8 cellular contexts compared by ENCODE assay signal in the genomic region with DNA sequence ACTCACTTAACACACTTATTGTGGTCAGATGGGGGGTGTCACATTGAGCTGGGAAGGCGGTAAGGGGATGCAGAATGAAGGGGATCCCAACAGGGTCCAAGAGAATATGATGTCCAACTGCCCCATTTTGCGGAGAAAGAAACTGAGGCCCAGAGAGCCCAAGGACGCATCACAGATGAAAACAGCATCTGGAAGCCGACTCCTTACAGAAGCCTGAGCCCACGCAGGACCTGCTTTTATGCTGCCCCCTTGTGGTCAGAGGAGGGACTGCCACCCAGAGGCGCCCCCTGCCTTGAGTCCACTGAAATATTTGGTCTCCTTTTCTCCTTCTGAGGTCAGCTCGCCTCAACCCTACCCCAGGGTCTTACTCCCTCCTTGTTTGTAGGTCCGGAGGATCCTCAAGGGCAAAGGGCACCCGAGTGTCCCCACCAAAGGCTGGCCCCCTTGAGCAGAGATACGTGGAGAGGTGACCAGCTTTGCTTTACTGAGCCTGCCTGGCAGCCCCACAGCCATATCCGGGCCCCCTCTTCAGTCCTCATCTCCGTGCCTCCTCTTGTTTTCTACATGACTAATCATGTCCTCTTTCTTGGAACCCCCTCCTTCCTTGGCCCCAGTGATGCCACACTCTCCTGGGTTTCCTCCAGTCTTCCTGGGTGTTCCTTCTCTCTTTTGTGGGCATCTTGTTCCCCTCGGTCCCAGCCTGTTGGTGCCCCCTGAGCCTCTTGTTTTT. TPM values are rescaled to one million over a fixed set of nuclear protein-coding genes. Genes with fewer than 3 reads are reported as not detected.
DNase-seq lines count a peak whose midpoint lies in the region; ATAC-seq and TF ChIP-seq lines count a peak whose summit lies in the region.

No MANE protein-coding gene starts in this region.

- peaks cover 19% of the 10 kb centered on the region for H3K4me1 Mint-ChIP-seq in activated T-cell treated with anti-CD3 and anti-CD28 coated beads, Interleukin-2, amount 50 U/mL, for 4 hours (ENCODE audit: low read depth)

- H3K9me3 Mint-ChIP-seq in activated T-cell treated with anti-CD3 and anti-CD28 coated beads, Interleukin-2, amount 50 U/mL, for 4 hours: no peaks in the 10 kb centered on the region

- TF ChIP-seq CTCF in fibroblast of pulmonary artery (IDR thresholded peaks at IDR 0.05; ENCODE audit: low read length, missing control alignments): no peak

- no peak overlapping the region for H3K4me3 ChIP-seq in fibroblast of pulmonary artery (replicated peaks; ENCODE audit: low read depth, low read length)

- no peaks in the 10 kb centered on the region for H3K36me3 Mint-ChIP-seq in activated T-cell treated with anti-CD3 and anti-CD28 coated beads, Interleukin-2, amount 50 U/mL, for 4 hours (ENCODE audit: insufficient read depth)

- H3K27me3 Mint-ChIP-seq in activated T-cell treated with anti-CD3 and anti-CD28 coated beads, Interleukin-2, amount 50 U/mL, for 4 hours (ENCODE audit: low read depth): peaks cover 29% of the 10 kb centered on the region

- peak; percentile 56 for ATAC-seq in HG03354 (IDR thresholded peaks at IDR 0.05; ENCODE audit: poor library complexity, severe bottlenecking, unreplicated experiment)
- ATAC-seq in activated T-cell treated with anti-CD3 and anti-CD28 coated beads, Interleukin-2, amount 50 U/mL, for 4 hours: peak; percentile 51
- no peak for ATAC-seq in HG02884 (IDR thresholded peaks at IDR 0.05; ENCODE audit: unreplicated experiment)

- H3K4me3 Mint-ChIP-seq in activated T-cell treated with anti-CD3 and anti-CD28 coated beads, Interleukin-2, amount 50 U/mL, for 4 hours: no peak overlapping the region

- DNase-seq in DMS79 treated with DMSO at 0.1 percent for 48 hours (lab: John Stamatoyannopoulos, UW): peak; percentile 54
- peak; percentile 90 for DNase-seq in OCI-M1 (lab: John Stamatoyannopoulos, UW)
- peak; percentile 73 for DNase-seq in activated T-cell treated with anti-CD3 and anti-CD28 coated beads, Interleukin-2, amount 50 U/mL, for 4 hours
- peak; percentile 80 for DNase-seq in fibroblast of pulmonary artery (ENCODE audit: low read depth)
- peak in 46 of 56 donors; percentile 16 to 86 (median 52) for DNase-seq in nucleus accumbens (lab: John Stamatoyannopoulos, UW)
- DNase-seq in superior temporal gyrus (ENCODE audit: extremely low spot score): peak; percentile 89

RNA-seq across cellular contexts. Expression of a gene that starts 30.0 kb away (rescaled TPM):
- total RNA-seq in activated T-cell treated with anti-CD3 and anti-CD28 coated beads, Interleukin-2, amount 50 U/mL, for 4 hours: 1 to 10 TPM; 4.2 to 5.1 (median 4.7) TPM

RNA-seq across cellular contexts. Expression of a gene that starts 36.5 kb away (rescaled TPM):
- total RNA-seq in activated T-cell treated with anti-CD3 and anti-CD28 coated beads, Interleukin-2, amount 50 U/mL, for 4 hours: 10 to 100 TPM; 47.3 to 52.9 (median 50.3) TPM

RNA-seq across cellular contexts. Expression of a gene that starts 36.6 kb away (rescaled TPM):
- not detected for total RNA-seq in activated T-cell treated with anti-CD3 and anti-CD28 coated beads, Interleukin-2, amount 50 U/mL, for 4 hours
